Comparison of ENCODE assay signal across 14 cellular contexts in genomic region chr6:38016824-38017223, GRCh38.
"Had no signal": no experiment of that assay in that cellular context is flagged by ENCODE, and none has a peak within 500 bp of the region (broad histone marks: within the 10 kb centered on the region; RNA-seq: fewer than 3 reads in every experiment).

No MANE protein-coding gene starts in this region.

- H3K27me3 ChIP-seq: stomach had no signal

- H3K36me3 ChIP-seq: stomach had no signal

- H3K4me1 Mint-ChIP-seq: activated naive CD4-positive, alpha-beta T cell treated with anti-CD3 and anti-CD28 coated beads, Interleukin-2, amount 10 ng/mL, durations not matched to agents 7 days and 5 days; nephron progenitor cell had no signal

- H3K9me3 Mint-ChIP-seq: activated naive CD4-positive, alpha-beta T cell treated with anti-CD3 and anti-CD28 coated beads, Interleukin-2, amount 10 ng/mL, durations not matched to agents 7 days and 5 days; activated T-helper 2 cell treated with anti-CD3 and anti-CD28 coated beads, Interferon-gamma antibody, Interleukin-2, Interleukin-4, amounts not matched to agents 10 μg/mL and 5 μg/mL and 100 μg/mL, durations not matched to agents 14 hours and 24 hours and 36 hours; dendritic cell treated with granulocyte-macrophage colony-stimulating factor and Interleukin-4, amounts not matched to agents 40 ng/mL and 50 ng/mL, for 4 days had no signal

- H3K27me3 Mint-ChIP-seq: activated naive CD4-positive, alpha-beta T cell treated with anti-CD3 and anti-CD28 coated beads, Interleukin-2, amount 10 ng/mL, durations not matched to agents 7 days and 5 days; dendritic cell treated with granulocyte-macrophage colony-stimulating factor and Interleukin-4, amounts not matched to agents 40 ng/mL and 50 ng/mL, for 4 days had no signal

- H3K36me3 Mint-ChIP-seq: activated naive CD4-positive, alpha-beta T cell treated with anti-CD3 and anti-CD28 coated beads, Interleukin-2, amount 10 ng/mL, durations not matched to agents 7 days and 5 days had no signal

- H3K9me3 ChIP-seq: psoas muscle, stomach had no signal

- H3K4me3 Mint-ChIP-seq: activated naive CD4-positive, alpha-beta T cell treated with anti-CD3 and anti-CD28 coated beads, Interleukin-2, amount 10 ng/mL, durations not matched to agents 7 days and 5 days; dendritic cell treated with granulocyte-macrophage colony-stimulating factor and Interleukin-4, amounts not matched to agents 40 ng/mL and 50 ng/mL, for 4 days; nephron progenitor cell had no signal

- ATAC-seq: psoas muscle, sciatic nerve had no signal

- H3K27ac ChIP-seq: epithelial cell of prostate, psoas muscle, stomach had no signal

- H3K4me3 ChIP-seq: psoas muscle, stomach had no signal

- DNase-seq: activated CD4-positive, alpha-beta T cell treated with anti-CD3 and anti-CD28 coated beads, Interleukin-2, amount 50 U/mL, for 1 hour; activated naive CD4-positive, alpha-beta T cell treated with anti-CD3 and anti-CD28 coated beads, Interleukin-2, amount 10 ng/mL, durations not matched to agents 7 days and 5 days; activated T-cell treated with anti-CD3 and anti-CD28 coated beads for 4 hours; foreskin melanocyte; head of caudate nucleus; kidney glomerular epithelial cell; nephron progenitor cell; psoas muscle; stomach; T-helper 2 cell had no signal
